In the genomic region with DNA sequence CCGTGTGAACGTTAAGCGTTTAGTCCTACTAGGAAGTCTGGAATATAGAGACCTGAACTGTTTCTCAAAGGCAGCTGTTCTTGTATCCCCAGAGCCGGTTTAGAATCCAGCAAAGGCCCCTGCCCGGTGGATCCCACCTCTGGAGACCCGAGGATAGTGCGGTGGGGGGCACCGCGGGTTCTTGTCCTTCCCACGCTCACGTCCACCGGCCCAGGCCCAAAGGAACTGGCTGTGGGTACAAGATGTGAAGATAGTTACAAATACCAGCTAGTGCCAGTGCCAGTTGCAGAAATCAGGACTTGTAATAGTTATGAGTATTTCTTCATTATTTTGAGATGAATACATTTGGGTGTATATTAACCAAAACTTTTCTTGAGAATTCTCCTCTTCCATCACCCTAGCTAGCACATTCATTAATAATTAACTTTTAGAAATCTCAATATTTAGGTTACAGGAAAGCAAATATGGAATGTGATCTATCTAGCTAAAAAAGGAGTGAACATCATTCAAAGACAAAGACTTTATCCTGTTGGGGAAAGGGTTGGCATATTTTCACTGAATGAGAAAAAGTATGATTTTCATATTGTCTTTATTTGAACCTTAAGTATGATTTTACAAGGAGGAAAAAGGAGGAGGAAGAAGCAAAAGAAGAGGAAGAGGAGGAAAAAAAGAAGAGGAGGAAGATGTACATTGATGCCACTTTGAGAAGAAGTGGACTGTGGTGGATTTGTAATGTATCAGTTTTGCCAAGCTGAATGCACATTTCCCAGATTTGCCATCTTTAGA, we compare ENCODE assay signal across 11 cellular contexts. TPM values are rescaled to one million over a fixed set of nuclear protein-coding genes. Genes with fewer than 3 reads are reported as not detected.
A peak's percentile ranks its signal among the peaks of the same experiment; 100 is the strongest.
DNase-seq lines count a peak whose midpoint lies in the region; ATAC-seq and TF ChIP-seq lines count a peak whose summit lies in the region.
"Not testable (repeated sequence)": the region's sequence is repeated elsewhere in the genome, so short reads cannot be mapped to it uniquely, and the experiment has no call there.
"Had no signal": no experiment of that assay in that cellular context is flagged by ENCODE, and none has a peak within 500 bp of the region (broad histone marks: within the 10 kb centered on the region; RNA-seq: fewer than 3 reads in every experiment).

No MANE protein-coding gene starts in this region.

- not testable (repeated sequence) for H3K4me1 ChIP-seq in CD4-positive, CD25-positive, alpha-beta regulatory T cell (ENCODE audit: control insufficient read depth, insufficient read depth, low read length, poor library complexity, severe bottlenecking)
- peaks cover 0 to 11% (median 5%) of the 10 kb centered on the region in 4 donors for H3K4me1 ChIP-seq in esophagus muscularis mucosa

- H3K27ac Mint-ChIP-seq in CD4-positive, CD25-positive, alpha-beta regulatory T cell: peak overlapping the region; percentile 5 to 33 (median 18)
- peak overlapping the region; percentile 75 for H3K27ac Mint-ChIP-seq in activated T-cell treated with anti-CD3 and anti-CD28 coated beads, Interleukin-2, amount 50 U/mL, for 72 hours
- H3K27ac Mint-ChIP-seq in naive thymus-derived CD8-positive, alpha-beta T cell: peak overlapping the region in 7 of 10 donors; percentile 1 to 78 (median 15)
- H3K27ac Mint-ChIP-seq in stimulated activated effector memory CD8-positive, alpha-beta T cell treated with anti-CD3 and anti-CD28 coated beads, Interleukin-12 subunit alpha, Interleukin-12 subunit beta, amount 100 ng/mL, for 72 hours: not testable (repeated sequence)

- not testable (repeated sequence) for H3K9ac ChIP-seq in SK-N-MC (ENCODE audit: insufficient read length)

- H3K9me3 Mint-ChIP-seq in CD4-positive, CD25-positive, alpha-beta regulatory T cell; activated T-cell treated with anti-CD3 and anti-CD28 coated beads, Interleukin-2, amount 50 U/mL, for 72 hours; naive thymus-derived CD8-positive, alpha-beta T cell; stimulated activated effector memory CD8-positive, alpha-beta T cell treated with anti-CD3 and anti-CD28 coated beads, Interleukin-12 subunit alpha, Interleukin-12 subunit beta, amount 100 ng/mL, for 72 hours: not testable (repeated sequence)

- H3K4me1 Mint-ChIP-seq in CD4-positive, CD25-positive, alpha-beta regulatory T cell: peaks cover 4 to 38% (median 26%) of the 10 kb centered on the region in 4 donors
- peaks cover 20% of the 10 kb centered on the region for H3K4me1 Mint-ChIP-seq in activated T-cell treated with anti-CD3 and anti-CD28 coated beads, Interleukin-2, amount 50 U/mL, for 72 hours (ENCODE audit: low read depth)
- peaks cover 9 to 33% (median 27%) of the 10 kb centered on the region in 4 donors for H3K4me1 Mint-ChIP-seq in naive thymus-derived CD8-positive, alpha-beta T cell
- H3K4me1 Mint-ChIP-seq in stimulated activated effector memory CD8-positive, alpha-beta T cell treated with anti-CD3 and anti-CD28 coated beads, Interleukin-12 subunit alpha, Interleukin-12 subunit beta, amount 100 ng/mL, for 72 hours: peaks cover 24% of the 10 kb centered on the region

- not testable (repeated sequence) for TF ChIP-seq CTCF in esophagus muscularis mucosa (IDR thresholded peaks at IDR 0.05)

- H3K27ac ChIP-seq in CD4-positive, CD25-positive, alpha-beta regulatory T cell (ENCODE audit: insufficient read depth, low read length, poor library complexity, severe bottlenecking); esophagus muscularis mucosa (replicated peaks in 1 of 4): not testable (repeated sequence)
- peak overlapping the region; percentile 56 for H3K27ac ChIP-seq in SK-N-MC

- H3K4me3 ChIP-seq in CD4-positive, CD25-positive, alpha-beta regulatory T cell (ENCODE audit: low read depth, low read length); SK-N-MC; esophagus muscularis mucosa: not testable (repeated sequence)

- H3K27me3 Mint-ChIP-seq in CD4-positive, CD25-positive, alpha-beta regulatory T cell; activated T-cell treated with anti-CD3 and anti-CD28 coated beads, Interleukin-2, amount 50 U/mL, for 72 hours (ENCODE audit: low read depth); naive thymus-derived CD8-positive, alpha-beta T cell: not testable (repeated sequence)

- not testable (repeated sequence) for H3K36me3 ChIP-seq in CD4-positive, CD25-positive, alpha-beta regulatory T cell (ENCODE audit: control insufficient read depth, insufficient read depth, low read length); SK-N-MC (ENCODE audit: insufficient read depth, low read length); esophagus muscularis mucosa

- not testable (repeated sequence) for H3K9me3 ChIP-seq in CD4-positive, CD25-positive, alpha-beta regulatory T cell (ENCODE audit: control insufficient read depth in 2 of 2, low read length in 2 of 2); SK-N-MC (ENCODE audit: low read depth, low read length); esophagus muscularis mucosa

- peak overlapping the region in 3 of 4 donors; percentile 1 to 55 (median 6) for H3K4me3 Mint-ChIP-seq in CD4-positive, CD25-positive, alpha-beta regulatory T cell
- H3K4me3 Mint-ChIP-seq in activated T-cell treated with anti-CD3 and anti-CD28 coated beads, Interleukin-2, amount 50 U/mL, for 72 hours: peak overlapping the region in 1 of 2 donors; percentile 17
- peak overlapping the region in 5 of 10 donors; percentile 12 to 55 (median 16) for H3K4me3 Mint-ChIP-seq in naive thymus-derived CD8-positive, alpha-beta T cell
- H3K4me3 Mint-ChIP-seq in stimulated activated effector memory CD8-positive, alpha-beta T cell treated with anti-CD3 and anti-CD28 coated beads, Interleukin-12 subunit alpha, Interleukin-12 subunit beta, amount 100 ng/mL, for 72 hours: peak overlapping the region; percentile 31

- H3K36me3 Mint-ChIP-seq in CD4-positive, CD25-positive, alpha-beta regulatory T cell; activated T-cell treated with anti-CD3 and anti-CD28 coated beads, Interleukin-2, amount 50 U/mL, for 72 hours (ENCODE audit: insufficient read depth in 2 of 2); naive thymus-derived CD8-positive, alpha-beta T cell: not testable (repeated sequence)
- peaks cover 16% of the 10 kb centered on the region for H3K36me3 Mint-ChIP-seq in stimulated activated effector memory CD8-positive, alpha-beta T cell treated with anti-CD3 and anti-CD28 coated beads, Interleukin-12 subunit alpha, Interleukin-12 subunit beta, amount 100 ng/mL, for 72 hours

- POLR2A ChIA-PET in naive thymus-derived CD8-positive, alpha-beta T cell (lab: Charles Lee): interaction anchor here (0.6 to 8.9 kb wide), 3 partner anchors 12 to 1527 kb away, joined by 3 to 114 read pairs (median 3); no protein-coding TSS in a partner anchor

- TF ChIP-seq POLR2A in esophagus muscularis mucosa (IDR thresholded peaks at IDR 0.05; ENCODE audit: low read depth): not testable (repeated sequence)

- not testable (repeated sequence) for H3K27me3 ChIP-seq in CD4-positive, CD25-positive, alpha-beta regulatory T cell (ENCODE audit: control insufficient read depth, insufficient read depth, low read length); esophagus muscularis mucosa

- not testable (repeated sequence) for DNase-seq in CD4-positive, CD25-positive, alpha-beta regulatory T cell; SK-N-MC (ENCODE audit: low read depth, low spot score); activated T-cell treated with anti-CD3 and anti-CD28 coated beads, Interleukin-2, amount 50 U/mL, for 72 hours; naive thymus-derived CD8-positive, alpha-beta T cell; stimulated activated effector memory CD8-positive, alpha-beta T cell treated with anti-CD3 and anti-CD28 coated beads, Interleukin-12 subunit alpha, Interleukin-12 subunit beta, amount 100 ng/mL, for 72 hours (ENCODE audit: low spot score in 2 of 2)
- DNase-seq in HT-29 (ENCODE audit: low spot score) (peak; percentile 8), esophagus muscularis mucosa (ENCODE audit: extremely low spot score) (peak; percentile 74), left kidney (ENCODE audit: low read depth, low spot score) (peak; percentile 3)

- 97% methylated on average over 10 of the region's 12 CpGs for WGBS in esophagus muscularis mucosa

- intact Hi-C loops in esophagus muscularis mucosa (cut with DNase I): not testable (repeated sequence)

- not testable (repeated sequence) for TF ChIP-seq EP300 in esophagus muscularis mucosa (IDR thresholded peaks at IDR 0.05)

- ATAC-seq in CD4-positive, CD25-positive, alpha-beta regulatory T cell (ENCODE audit: low read depth in 2 of 2); activated T-cell treated with anti-CD3 and anti-CD28 coated beads, Interleukin-2, amount 50 U/mL, for 72 hours (replicated peaks in 1 of 2); naive thymus-derived CD8-positive, alpha-beta T cell; stimulated activated effector memory CD8-positive, alpha-beta T cell treated with anti-CD3 and anti-CD28 coated beads, Interleukin-12 subunit alpha, Interleukin-12 subunit beta, amount 100 ng/mL, for 72 hours: not testable (repeated sequence)

RNA-seq across cellular contexts. Expression of a gene that starts 28.5 kb away (rescaled TPM):
- not detected for total RNA-seq in CD4-positive, CD25-positive, alpha-beta regulatory T cell
- polyA plus RNA-seq in CD4-positive, CD25-positive, alpha-beta regulatory T cell: not detected
- total RNA-seq in HT-29 (2014; rRNA removed; shearing (Covaris generic)): not detected in 2 replicates
- total RNA-seq in activated T-cell treated with anti-CD3 and anti-CD28 coated beads, Interleukin-2, amount 50 U/mL, for 72 hours: not detected
- not detected for total RNA-seq in esophagus muscularis mucosa
- total RNA-seq in naive thymus-derived CD8-positive, alpha-beta T cell: not detected
- not detected for polyA plus RNA-seq in naive thymus-derived CD8-positive, alpha-beta T cell
- total RNA-seq: PC-9 had no signal
- polyA plus RNA-seq: AG04450, BJ had no signal

RNA-seq across cellular contexts. Expression of a gene that starts 53.7 kb away (rescaled TPM):
- 1,496 TPM for total RNA-seq in CD4-positive, CD25-positive, alpha-beta regulatory T cell
- polyA plus RNA-seq in CD4-positive, CD25-positive, alpha-beta regulatory T cell: 1,000 to 10,000 TPM; 2,637 to 4,955 (median 3,590) TPM
- total RNA-seq in HT-29 (2014; rRNA removed; shearing (Covaris generic)): 30.1 and 46.6 TPM in 2 replicates
- total RNA-seq in activated T-cell treated with anti-CD3 and anti-CD28 coated beads, Interleukin-2, amount 50 U/mL, for 72 hours: 100 to 1,000 TPM; 141 to 212 TPM
- 1,000 to 10,000 TPM; 1,186 to 4,171 (median 2,482) TPM for total RNA-seq in esophagus muscularis mucosa
- total RNA-seq in naive thymus-derived CD8-positive, alpha-beta T cell: 100 to 1,000 TPM; 836 to 848 TPM
- polyA plus RNA-seq in naive thymus-derived CD8-positive, alpha-beta T cell: 1,000 to 10,000 TPM; 4,009 to 5,114 (median 5,016) TPM
